8 cellular contexts compared by ENCODE assay signal in genomic region chr1:24415910-24416665, GRCh38. TPM values are rescaled to one million over a fixed set of nuclear protein-coding genes. Genes with fewer than 3 reads are reported as not detected.
A peak's percentile ranks its signal among the peaks of the same experiment; 100 is the strongest.
DNase-seq lines count a peak whose midpoint lies in the region; ATAC-seq and TF ChIP-seq lines count a peak whose summit lies in the region.

No MANE protein-coding gene starts in this region.

- peaks cover 2 to 18% of the 10 kb centered on the region in 2 experiments; a peak in 2 of 3 replicates for H3K36me3 ChIP-seq in HEK293 (ENCODE audit: control insufficient read depth in 2 of 2, insufficient read depth in 1 of 2, low read length in 2 of 2)

- TF ChIP-seq CTCF in HEK293 (tag by site-specific recombination; IDR thresholded peaks at IDR 0.05), result no peak

- ATAC-seq in effector memory CD8-positive, alpha-beta T cell (replicated peaks), result peak; percentile 5
- ATAC-seq in naive B cell (ENCODE audit: low read depth in 2 of 2), result peak in 1 of 2 donors; percentile 3

- H3K4me3 Mint-ChIP-seq in effector memory CD8-positive, alpha-beta T cell, result peak overlapping the region; percentile 97 to 98
- peak overlapping the region; percentile 88 to 100 (median 98) for H3K4me3 Mint-ChIP-seq in naive B cell

- CTCF ChIA-PET in HEK293 (lab: Yijun Ruan, JAX), result interaction anchor here (0.6 to 3.2 kb wide), 36 partner anchors 8 to 883 kb away, joined by 3 to 27 read pairs (median 4); no protein-coding TSS in a partner anchor

- H3K9me3 ChIP-seq in HEK293 (ENCODE audit: control insufficient read depth, insufficient read depth, low read depth, low read length), result no peaks in the 10 kb centered on the region

- H3K27me3 Mint-ChIP-seq in effector memory CD8-positive, alpha-beta T cell, result no peaks in the 10 kb centered on the region
- H3K27me3 Mint-ChIP-seq in naive B cell, result no peaks in the 10 kb centered on the region

- H3K4me1 ChIP-seq in HEK293 (ENCODE audit: control insufficient read depth, insufficient read depth, low read length), result peaks cover 6% of the 10 kb centered on the region

- H3K36me3 Mint-ChIP-seq in effector memory CD8-positive, alpha-beta T cell (ENCODE audit: insufficient read depth), result peaks cover 40% of the 10 kb centered on the region
- peaks cover 0 to 10% of the 10 kb centered on the region in 2 donors for H3K36me3 Mint-ChIP-seq in naive B cell

- POLR2A ChIA-PET in HEK293 (lab: Yijun Ruan, JAX), result interaction anchor here (0.6 to 1.8 kb wide), 12 partner anchors 9 to 638 kb away, joined by 3 to 7 read pairs (median 3); partner anchors contain the start of genes PITHD1 and RCAN3

- peak overlapping the region; percentile 49 for H3K4me3 ChIP-seq in HEK293 (ENCODE audit: low read depth, low read length)

- H3K9me3 Mint-ChIP-seq in effector memory CD8-positive, alpha-beta T cell, result no peaks in the 10 kb centered on the region
- no peaks in the 10 kb centered on the region for H3K9me3 Mint-ChIP-seq in naive B cell

- H3K27ac ChIP-seq in HEK293 (ENCODE audit: extremely low read depth, low read depth, low read length), result no peak overlapping the region; the same call in 1 of the 2 replicates

- peak overlapping the region; percentile 80 for H3K27ac Mint-ChIP-seq in effector memory CD8-positive, alpha-beta T cell
- H3K27ac Mint-ChIP-seq in naive B cell, result peak overlapping the region; percentile 89 to 98 (median 92)

- peaks cover 38 to 44% of the 10 kb centered on the region in 2 donors for H3K4me1 Mint-ChIP-seq in effector memory CD8-positive, alpha-beta T cell (ENCODE audit: low read depth in 2 of 2)
- peaks cover 40 to 56% (median 54%) of the 10 kb centered on the region in 3 donors for H3K4me1 Mint-ChIP-seq in naive B cell

- peak; percentile 9 for DNase-seq in NCI-H1694 treated with DMSO at 0.1 percent for 48 hours (lab: John Stamatoyannopoulos, UW)
- DNase-seq in NCI-H1694 (lab: John Stamatoyannopoulos, UW), result no peak
- peak; percentile 15 for DNase-seq in RPMI7951 (ENCODE audit: low read depth)
- no peak for DNase-seq in effector memory CD8-positive, alpha-beta T cell
- no peak for DNase-seq in naive B cell
- no peak for DNase-seq in OCI-M2 (lab: John Stamatoyannopoulos, UW; ENCODE audit: unreplicated experiment)
- DNase-seq in NCI-H2196 treated with DMSO at 0.1 percent for 48 hours (lab: John Stamatoyannopoulos, UW; ENCODE audit: unreplicated experiment), result no peak

TF ChIP-seq in HEK293, 187 proteins besides CTCF, POLR2A, EP300 and RAD21:
- TF ChIP-seq ZNF23 (tag by site-specific recombination; IDR thresholded peaks at IDR 0.05; ENCODE audit: borderline replicate concordance) (no peak), MZF1 (tag by site-specific recombination; IDR thresholded peaks at IDR 0.05; ENCODE audit: borderline replicate concordance) (0 out of 2 replicates have a peak, but pooled peaks have one; percentile 28), ZBTB17 (tag by site-specific recombination; IDR thresholded peaks at IDR 0.05) (0 out of 2 replicates have a peak, but pooled peaks have one; percentile 26), ZNF600 (tag by site-specific recombination; IDR thresholded peaks at IDR 0.05) (peak; percentile 63; the same call in 1 of the 2 replicates), PRDM10 (tag by site-specific recombination; IDR thresholded peaks at IDR 0.05) (peak; percentile 72; the same call in 1 of the 2 replicates), KLF10 (tag by site-specific recombination; IDR thresholded peaks at IDR 0.05) (no peak), KLF17 (tag by site-specific recombination; IDR thresholded peaks at IDR 0.05) (0 out of 2 replicates have a peak, but pooled peaks have one; percentile 16), ZNF423 (tag by site-specific recombination; IDR thresholded peaks at IDR 0.05) (no peak), ZNF335 (tag by site-specific recombination; conservative IDR thresholded peaks at IDR 0.05) (peak; percentile 64; the same call in 1 of the 2 replicates)
- TF ChIP-seq, protein P1, sequence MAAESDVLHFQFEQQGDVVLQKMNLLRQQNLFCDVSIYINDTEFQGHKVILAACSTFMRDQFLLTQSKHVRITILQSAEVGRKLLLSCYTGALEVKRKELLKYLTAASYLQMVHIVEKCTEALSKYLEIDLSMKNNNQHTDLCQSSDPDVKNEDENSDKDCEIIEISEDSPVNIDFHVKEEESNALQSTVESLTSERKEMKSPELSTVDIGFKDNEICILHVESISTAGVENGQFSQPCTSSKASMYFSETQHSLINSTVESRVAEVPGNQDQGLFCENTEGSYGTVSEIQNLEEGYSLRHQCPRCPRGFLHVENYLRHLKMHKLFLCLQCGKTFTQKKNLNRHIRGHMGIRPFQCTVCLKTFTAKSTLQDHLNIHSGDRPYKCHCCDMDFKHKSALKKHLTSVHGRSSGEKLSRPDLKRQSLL (tag by site-specific recombination; IDR thresholded peaks at IDR 0.05), result no peak
- TF ChIP-seq, protein P2, sequence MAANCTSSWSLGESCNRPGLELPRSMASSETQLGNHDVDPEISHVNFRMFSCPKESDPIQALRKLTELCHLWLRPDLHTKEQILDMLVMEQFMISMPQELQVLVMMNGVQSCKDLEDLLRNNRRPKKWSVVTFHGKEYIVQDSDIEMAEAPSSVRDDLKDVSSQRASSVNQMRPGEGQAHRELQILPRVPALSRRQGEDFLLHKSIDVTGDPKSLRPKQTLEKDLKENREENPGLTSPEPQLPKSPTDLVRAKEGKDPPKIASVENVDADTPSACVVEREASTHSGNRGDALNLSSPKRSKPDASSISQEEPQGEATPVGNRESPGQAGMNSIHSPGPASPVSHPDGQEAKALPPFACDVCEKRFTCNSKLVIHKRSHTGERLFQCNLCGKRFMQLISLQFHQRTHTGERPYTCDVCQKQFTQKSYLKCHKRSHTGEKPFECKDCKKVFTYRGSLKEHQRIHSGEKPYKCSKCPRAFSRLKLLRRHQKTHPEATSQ (tag by site-specific recombination; IDR thresholded peaks at IDR 0.05), result no peak

RNA-seq across cellular contexts. Expression of gene NIPAL3, which starts 0.5 kb away (rescaled TPM):
- total RNA-seq in RPMI7951 (2014; rRNA removed; shearing (Covaris generic)), result 17.5 TPM in 2 replicates
- polyA plus RNA-seq in naive B cell (ENCODE audit: low read depth in 6 of 6), result 10 to 100 TPM; 18.3 to 39.8 (median 26.4) TPM

RNA-seq across cellular contexts. Expression of gene STPG1, which starts 2.5 kb away (rescaled TPM):
- 8.6 and 11.8 TPM in 2 replicates for total RNA-seq in RPMI7951 (2014; rRNA removed; shearing (Covaris generic))
- polyA plus RNA-seq in naive B cell (ENCODE audit: low read depth in 6 of 6), result 1 to 10 TPM; 3.1 to 8.7 (median 3.9) TPM

Comparison
In these comparisons a context has a peak if more than half of its experiments do, and no peak if none do; other contexts are left out.
1. DNase-seq: peak in NCI-H1694 treated with DMSO at 0.1 percent for 48 hours (single experiment) and RPMI7951 (single experiment); none in NCI-H1694 (single experiment), effector memory CD8-positive, alpha-beta T cell (0 of 3), naive B cell (single experiment), OCI-M2 (single experiment) and NCI-H2196 treated with DMSO at 0.1 percent for 48 hours (single experiment).